ENCODE assay signal across 8 cellular contexts in the genomic region with DNA sequence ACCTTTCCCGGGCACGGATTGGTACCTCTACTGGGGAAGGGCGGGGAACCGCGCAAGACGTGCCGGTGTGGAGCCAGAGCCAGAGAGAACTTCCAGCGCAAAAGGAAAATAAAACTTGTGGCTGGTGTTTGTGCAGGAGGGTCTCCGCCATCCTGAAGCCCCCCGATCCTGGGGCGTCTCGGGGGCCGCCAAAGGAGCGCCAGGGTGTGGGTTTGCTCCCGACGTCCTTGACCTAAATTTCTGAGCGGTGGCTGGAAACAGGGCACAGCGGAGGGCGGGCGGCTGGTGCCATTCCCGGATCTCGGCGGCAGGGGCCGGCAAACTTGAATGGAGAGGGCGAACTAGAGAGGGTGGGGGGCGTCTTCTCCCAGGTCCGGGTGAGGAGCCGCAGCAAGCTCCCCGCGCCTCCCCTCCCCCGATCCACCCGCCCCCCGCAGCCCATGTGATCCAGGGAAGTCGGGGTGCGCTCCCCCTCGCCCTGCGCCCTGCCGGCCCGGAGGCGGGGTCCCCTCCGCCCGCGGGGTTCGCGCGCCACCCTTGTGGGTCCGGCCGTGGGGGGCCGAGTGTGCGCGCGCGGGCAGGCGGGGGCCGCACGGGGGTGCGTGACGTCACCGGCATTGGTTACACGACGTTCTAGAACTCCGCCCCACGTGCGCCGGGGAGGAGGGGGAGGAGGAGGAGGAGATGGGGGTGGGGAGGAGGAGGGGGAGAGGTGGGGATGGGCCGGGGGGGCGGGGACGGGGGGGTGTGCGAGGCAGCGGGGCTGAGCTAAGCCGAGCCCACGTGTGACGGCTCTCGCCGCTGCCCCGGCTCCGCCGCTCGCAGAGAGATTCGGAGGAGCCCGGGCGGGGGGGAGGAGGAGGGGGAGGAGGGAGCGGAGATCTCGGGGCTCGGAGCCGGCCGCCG. TPM values are rescaled to one million over a fixed set of nuclear protein-coding genes. Genes with fewer than 3 reads are reported as not detected.
DNase-seq lines count a peak whose midpoint lies in the region; ATAC-seq and TF ChIP-seq lines count a peak whose summit lies in the region.

A gene (plus strand): TSS at position 748 of the 906 bp plus-strand sequence. CDS start 220 bp downstream, outside the sequence.

- peak within 1 kb of the TSS; percentile 61 for H3K4me3 ChIP-seq in HFF-Myc (replicated peaks; ENCODE audit: low read depth, low read length)
- peak within 1 kb of the TSS; percentile 67 for H3K4me3 ChIP-seq in NB4 (ENCODE audit: low read depth, low read length)
- H3K4me3 ChIP-seq in heart left ventricle = peak within 1 kb of the TSS; percentile 78 to 98 (median 88)

- 1% methylated on average over 39 to 87 of the region's 88 CpGs for WGBS in heart left ventricle, 4 donors

- H3K4me3 Mint-ChIP-seq in T-helper 1 cell treated with Interleukin-12 subunit alpha and Interleukin-12 subunit beta and Interleukin-4 antibody, amounts not matched to agents 30 μg/mL and 1 μg/mL, for 36 hours = peak within 1 kb of the TSS; percentile 99
- H3K4me3 Mint-ChIP-seq in type B pancreatic cell = peak within 1 kb of the TSS; percentile 96

- TF ChIP-seq POLR2A in NB4 (IDR thresholded peaks at IDR 0.05; ENCODE audit: extremely low read depth, insufficient read length) = no peak
- peak in 1 of 2 donors; percentile 21 for TF ChIP-seq POLR2A in heart left ventricle (IDR thresholded peaks at IDR 0.05)

- peaks cover 23% of the 10 kb centered on the region for H3K36me3 Mint-ChIP-seq in T-helper 1 cell treated with Interleukin-12 subunit alpha and Interleukin-12 subunit beta and Interleukin-4 antibody, amounts not matched to agents 30 μg/mL and 1 μg/mL, for 36 hours (ENCODE audit: low read depth)
- peaks cover 17% of the 10 kb centered on the region for H3K36me3 Mint-ChIP-seq in type B pancreatic cell

- no peaks in the 10 kb centered on the region for H3K27me3 ChIP-seq in heart left ventricle

- H3K27ac Mint-ChIP-seq in T-helper 1 cell treated with Interleukin-12 subunit alpha and Interleukin-12 subunit beta and Interleukin-4 antibody, amounts not matched to agents 30 μg/mL and 1 μg/mL, for 36 hours = peak within 1 kb of the TSS; percentile 96
- peak within 1 kb of the TSS; percentile 86 for H3K27ac Mint-ChIP-seq in type B pancreatic cell

- peaks cover 0 to 40% (median 19%) of the 10 kb centered on the region in 12 donors for H3K4me1 ChIP-seq in heart left ventricle

- peaks cover 40% of the 10 kb centered on the region for H3K4me1 Mint-ChIP-seq in T-helper 1 cell treated with Interleukin-12 subunit alpha and Interleukin-12 subunit beta and Interleukin-4 antibody, amounts not matched to agents 30 μg/mL and 1 μg/mL, for 36 hours (ENCODE audit: low read depth)
- peaks cover 43% of the 10 kb centered on the region for H3K4me1 Mint-ChIP-seq in type B pancreatic cell (ENCODE audit: unreplicated experiment)

- intact Hi-C loops in heart left ventricle (cut with DNase I) (loop anchor here in 4 of 10 donors (5.0 to 10.0 kb wide), 8 partner anchors 69 to 576 kb away; no protein-coding TSS in a partner anchor), posterior cingulate gyrus (cut with DNase I) (loop anchor here (10.0 kb wide), 1 partner anchor 189 kb away; no protein-coding TSS in a partner anchor)

- H3K9me3 Mint-ChIP-seq in T-helper 1 cell treated with Interleukin-12 subunit alpha and Interleukin-12 subunit beta and Interleukin-4 antibody, amounts not matched to agents 30 μg/mL and 1 μg/mL, for 36 hours = no peaks in the 10 kb centered on the region
- H3K9me3 Mint-ChIP-seq in type B pancreatic cell = no peaks in the 10 kb centered on the region

- TF ChIP-seq CTCF in HFF-Myc (IDR thresholded peaks at IDR 0.05; ENCODE audit: low read depth, low read length, missing control alignments) (no peak), NB4 (IDR thresholded peaks at IDR 0.05; ENCODE audit: low read depth, low read length) (no peak), heart left ventricle (IDR thresholded peaks at IDR 0.05) (peak in 2 of 12 donors; percentile 3 to 8), type B pancreatic cell (conservative IDR thresholded peaks at IDR 0.05) (peak; percentile 27)

- peak within 1 kb of the TSS; percentile 86 to 99 (median 98) for H3K27ac ChIP-seq in heart left ventricle

- peaks cover 0 to 14% (median 0%) of the 10 kb centered on the region in 9 donors for H3K36me3 ChIP-seq in heart left ventricle

- peak; percentile 76 to 94 (median 90) for ATAC-seq in heart left ventricle

- peaks cover 15% of the 10 kb centered on the region for H3K27me3 Mint-ChIP-seq in T-helper 1 cell treated with Interleukin-12 subunit alpha and Interleukin-12 subunit beta and Interleukin-4 antibody, amounts not matched to agents 30 μg/mL and 1 μg/mL, for 36 hours (ENCODE audit: low read depth)
- H3K27me3 Mint-ChIP-seq in type B pancreatic cell = no peaks in the 10 kb centered on the region

- DNase-seq in GF-D8 (lab: John Stamatoyannopoulos, UW) (peak; percentile 34), HFF-Myc (ENCODE audit: extremely low read depth, low read depth) (peak; percentile 35), NB4 (ENCODE audit: low read depth) (peak; percentile 77), amniotic epithelial cell (ENCODE audit: low read depth) (peak; percentile 87), heart left ventricle (peak; percentile 94 to 97 (median 96)), posterior cingulate gyrus (peak; percentile 82 to 98 (median 88)), type B pancreatic cell (ENCODE audit: extremely low spot score, unreplicated experiment) (peak; percentile 89)

- H3K9me3 ChIP-seq in heart left ventricle = peaks cover 0 to 8% (median 0%) of the 10 kb centered on the region in 12 donors

RNA-seq across cellular contexts. Expression of the gene that starts here (rescaled TPM):
- total RNA-seq in heart left ventricle (100 to 1,000 TPM in 6 of 9 donors, 10 to 100 TPM in 3; 43.2 to 120 (median 104) TPM), type B pancreatic cell (ENCODE audit: low replicate concordance) (65.0 and 158 TPM in 2 replicates)
- polyA plus RNA-seq in heart left ventricle = 10 to 100 TPM; 35.9 to 51.5 TPM

Comparison
In these comparisons a context has a peak if more than half of its experiments do, and no peak if none do; other contexts are left out.
1. Peak in every context shown above with its lines: DNase-seq, ATAC-seq, H3K4me3 ChIP-seq and H3K27ac ChIP-seq.
2. DNase-seq: peak in every context shown above with its lines; median percentile 96 in heart left ventricle; 89 in type B pancreatic cell; 88 in posterior cingulate gyrus; 87 in amniotic epithelial cell; 77 in NB4; 35 in HFF-Myc; 34 in GF-D8.